Comparison of ENCODE assay signal across 11 cellular contexts in the genomic region with DNA sequence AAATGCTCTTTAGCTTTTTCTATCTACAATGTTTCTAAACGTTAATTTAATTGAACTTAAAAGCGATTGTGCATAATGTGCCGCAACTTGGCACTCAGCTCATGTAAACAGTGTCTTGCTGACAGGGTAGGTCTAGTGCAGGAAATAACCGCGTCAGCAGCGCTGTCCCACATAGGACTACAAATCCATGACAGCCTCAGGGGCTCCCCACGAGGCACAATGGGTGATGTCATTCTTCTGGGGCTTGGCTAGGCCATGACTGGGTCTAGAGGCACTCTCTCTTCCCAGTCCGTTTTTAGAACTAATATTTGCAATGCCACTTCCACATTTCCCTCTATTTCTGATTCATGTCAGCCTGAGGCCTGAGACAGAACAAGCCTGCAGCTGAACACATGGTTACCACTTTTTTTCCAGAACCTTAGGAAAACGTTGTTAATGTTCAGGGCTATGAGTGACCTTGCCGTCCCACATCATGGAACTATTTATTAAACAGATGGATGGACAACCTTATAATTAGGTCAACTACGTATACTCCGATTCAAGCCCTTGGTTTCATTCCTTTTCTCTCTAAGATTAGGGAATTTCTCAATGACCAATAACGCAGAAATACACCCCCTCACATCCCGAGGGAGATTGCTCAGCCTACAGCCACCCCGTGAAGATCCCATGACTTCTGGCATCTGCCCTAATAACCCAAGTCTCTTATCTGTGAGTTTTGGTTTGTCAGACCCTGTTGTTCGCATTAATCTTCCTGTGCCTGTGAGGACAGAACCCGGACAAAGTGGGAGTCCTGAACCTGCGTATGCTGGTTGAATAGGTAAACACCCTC. TPM values are rescaled to one million over a fixed set of nuclear protein-coding genes. Genes with fewer than 3 reads are reported as not detected.
DNase-seq lines count a peak whose midpoint lies in the region; FAIRE-seq and TF ChIP-seq lines count a peak whose summit lies in the region.
"Had no signal": no experiment of that assay in that cellular context is flagged by ENCODE, and none has a peak within 500 bp of the region (broad histone marks: within the 10 kb centered on the region; RNA-seq: fewer than 3 reads in every experiment).

No MANE protein-coding gene starts in this region.

- H3K36me3 ChIP-seq in adrenal gland (replicated peaks in 1 of 2) (no peaks in the 10 kb centered on the region), kidney (ENCODE audit: control insufficient read depth in 1 of 2, insufficient read depth in 2 of 2, low read length in 2 of 2) (peaks cover 0 to 3% of the 10 kb centered on the region in 2 donors)

- H3K9me3 ChIP-seq in adrenal gland (replicated peaks in 1 of 3) (no peaks in the 10 kb centered on the region), kidney (ENCODE audit: control insufficient read depth in 1 of 2, low read length in 2 of 2) (no peaks in the 10 kb centered on the region)

- H3K9ac ChIP-seq in kidney (ENCODE audit: low read length in 2 of 2), result no peak overlapping the region

- FAIRE-seq in kidney (lab: Jason Lieb, UNC), result no peak

- WGBS in adrenal gland, 4 donors, result 63 to 79% (median 70%) methylated on average over 17 to 18 of the region's 18 CpGs

- DNase-seq in SKM-1 treated with dmso at 0.1 percent for 144 hours (lab: John Stamatoyannopoulos, UW; ENCODE audit: unreplicated experiment) (peak; percentile 14), SKM-1 (lab: John Stamatoyannopoulos, UW; ENCODE audit: unreplicated experiment) (no peak), adrenal gland (peak in 6 of 7 donors; percentile 20 to 58 (median 44)), kidney (peak; percentile 15), stromal cell of bone marrow (ENCODE audit: low read depth) (peak; percentile 15), amniotic stem cell (lab: John Stamatoyannopoulos, UW) (no peak), NCI-H510A (lab: John Stamatoyannopoulos, UW) (no peak), HEK293T (ENCODE audit: extremely low spot score) (no peak)
- DNase-seq: activated CD4-positive, alpha-beta T cell treated with anti-CD3 and anti-CD28 coated beads for 4 hours; NCI-H524 treated with DMSO at 0.1 percent for 48 hours had no signal

- no peak for TF ChIP-seq CTCF in adrenal gland (IDR thresholded peaks at IDR 0.05)
- no peak for TF ChIP-seq CTCF in kidney (IDR thresholded peaks at IDR 0.05; ENCODE audit: borderline replicate concordance, extremely low read depth, insufficient read depth)

- CTCF ChIA-PET in HEK293T (lab: Yijun Ruan, JAX), result interaction anchor here (1.7 kb wide), 1 partner anchor 34 kb away, joined by 6 read pairs; no protein-coding TSS in a partner anchor

- H3K27ac ChIP-seq in adrenal gland (peak overlapping the region in 1 of 5 donors; percentile 21), kidney (ENCODE audit: low read depth in 2 of 2, low read length in 2 of 2) (no peak overlapping the region)

- TF ChIP-seq POLR2A in adrenal gland (IDR thresholded peaks at IDR 0.05), result no peak

- peaks cover 0 to 12% of the 10 kb centered on the region in 2 donors for H3K4me1 ChIP-seq in adrenal gland (replicated peaks in 1 of 2)
- peaks cover 5 to 8% of the 10 kb centered on the region in 2 donors for H3K4me1 ChIP-seq in kidney (ENCODE audit: control insufficient read depth in 1 of 2, insufficient read depth in 1 of 2, low read depth in 1 of 2, low read length in 2 of 2)

- no peak overlapping the region for H3K4me3 ChIP-seq in adrenal gland
- H3K4me3 ChIP-seq in kidney (ENCODE audit: low read length in 2 of 2), result no peak overlapping the region

- no peaks in the 10 kb centered on the region for H3K27me3 ChIP-seq in adrenal gland

- intact Hi-C loops in adrenal gland (cut with DNase I), result no loop called here
- intact Hi-C loops in kidney (cut with DNase I), result loop anchor here (10.0 kb wide), 1 partner anchor 100 kb away; the partner anchor contains the start of gene KAT5

- POLR2A ChIA-PET in HEK293T (lab: Yijun Ruan, JAX), result interaction anchor here (1.4 to 2.7 kb wide), 2 partner anchors 35 to 44 kb away, joined by 3 to 7 read pairs; no protein-coding TSS in a partner anchor

TF ChIP-seq in HEK293T, 16 proteins besides CTCF, POLR2A, EP300 and RAD21:
- TF ChIP-seq NFRKB (IDR thresholded peaks at IDR 0.05), result no peak
- TF ChIP-seq ELF4 (IDR thresholded peaks at IDR 0.05), result no peak

RNA-seq across cellular contexts. Expression of gene SNX32, which starts 19.4 kb away (rescaled TPM):
- total RNA-seq in adrenal gland (1 to 10 TPM in 1 of 8 donors, under 1 TPM in 4, not detected in 3; 0.25 to 1.2 (median 0.43) TPM), kidney (1.0 TPM)
- polyA plus RNA-seq in adrenal gland (1 to 10 TPM in 1 of 3 donors, under 1 TPM in 2; 0.11 to 1.1 (median 0.61) TPM), kidney (ENCODE audit: insufficient read depth, low read depth, low replicate concordance) (0.43 TPM)
- total RNA-seq: A172 had no signal

RNA-seq across cellular contexts. Expression of gene OVOL1, which starts 27.5 kb away (rescaled TPM):
- total RNA-seq in adrenal gland (not detected), kidney (6.6 TPM)
- polyA plus RNA-seq in adrenal gland (under 1 TPM in 1 of 3 donors, not detected in 2; 0.07 TPM), kidney (ENCODE audit: insufficient read depth, low read depth, low replicate concordance) (6.7 TPM)
- total RNA-seq: A172 had no signal

RNA-seq across cellular contexts. Expression of gene AP5B1, which starts 33.6 kb away (rescaled TPM):
- total RNA-seq in adrenal gland (10 to 100 TPM; 13.5 to 30.8 (median 18.0) TPM), kidney (18.3 TPM)
- polyA plus RNA-seq in adrenal gland (1 to 10 TPM; 1.9 to 8.2 (median 3.4) TPM), kidney (ENCODE audit: insufficient read depth, low read depth, low replicate concordance) (6.3 TPM)

RNA-seq across cellular contexts. Expression of gene CFL1, which starts 43.6 kb away (rescaled TPM):
- total RNA-seq in adrenal gland (100 to 1,000 TPM; 354 to 765 (median 614) TPM), kidney (705 TPM)
- polyA plus RNA-seq in adrenal gland (100 to 1,000 TPM; 217 to 752 (median 376) TPM), kidney (ENCODE audit: insufficient read depth, low read depth, low replicate concordance) (846 TPM)

RNA-seq across cellular contexts. Expression of gene MUS81, which starts 45.9 kb away (rescaled TPM):
- total RNA-seq in adrenal gland (10 to 100 TPM; 17.5 to 53.7 (median 41.1) TPM), kidney (54.9 TPM)
- polyA plus RNA-seq in adrenal gland (100 to 1,000 TPM in 2 of 3 donors, 10 to 100 TPM in 1; 16.1 to 147 (median 103) TPM), kidney (ENCODE audit: insufficient read depth, low read depth, low replicate concordance) (31.2 TPM)

Comparison
In these comparisons a context has a peak if more than half of its experiments do, and no peak if none do; other contexts are left out.
1. DNase-seq: peak in SKM-1 treated with dmso at 0.1 percent for 144 hours (single experiment), adrenal gland (6 of 7), kidney (single experiment) and stromal cell of bone marrow (single experiment); none in SKM-1 (single experiment), amniotic stem cell (single experiment), NCI-H510A (single experiment) and HEK293T (single experiment).